ENCODE assay signal across 11 cellular contexts in the genomic region with DNA sequence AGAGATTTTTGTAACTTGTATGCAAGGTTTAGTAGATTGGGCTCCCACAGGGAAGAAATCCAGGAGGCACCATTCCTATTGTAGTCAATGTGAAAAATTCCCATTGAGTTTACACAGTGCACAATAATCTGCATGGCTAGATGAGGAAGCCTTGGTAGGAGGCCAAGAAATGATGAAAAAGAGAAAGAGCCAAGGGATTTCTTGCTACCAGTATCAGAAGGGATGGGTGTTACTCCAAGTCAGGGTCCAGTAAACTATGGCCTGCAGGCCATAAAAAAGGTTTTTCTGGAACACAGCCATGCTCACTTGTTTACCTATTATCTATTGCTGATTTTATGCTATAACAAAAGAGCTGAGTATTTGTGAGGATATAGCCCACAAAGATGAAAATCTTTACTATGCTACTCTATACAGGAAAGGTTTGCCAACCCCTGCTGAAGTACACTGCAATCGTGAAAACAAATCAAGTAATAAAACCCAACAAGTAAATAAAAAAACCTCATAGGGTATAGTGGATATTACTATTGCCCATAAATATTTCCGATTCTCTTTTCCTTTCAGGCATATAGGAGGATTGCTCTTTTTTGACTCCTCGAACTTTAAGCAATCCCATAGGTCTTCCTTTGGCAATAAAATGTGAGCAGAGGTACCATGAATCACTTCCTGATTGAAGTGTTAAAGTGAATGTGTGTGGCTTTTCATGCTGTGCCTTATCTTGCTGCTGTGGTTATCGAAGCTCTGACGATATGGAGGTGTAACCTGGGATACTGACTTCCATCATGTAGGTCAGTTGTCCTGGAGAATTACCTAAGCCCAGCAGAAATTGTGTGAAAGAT.
A peak's percentile ranks its signal among the peaks of the same experiment; 100 is the strongest.
DNase-seq lines count a peak whose midpoint lies in the region; ATAC-seq, FAIRE-seq and TF ChIP-seq lines count a peak whose summit lies in the region.
"Had no signal": no experiment of that assay in that cellular context is flagged by ENCODE, and none has a peak within 500 bp of the region (broad histone marks: within the 10 kb centered on the region; RNA-seq: fewer than 3 reads in every experiment).

No MANE protein-coding gene starts in this region.

- in situ Hi-C loops in brain microvascular endothelial cell (cut with HindIII; ENCODE audit: low pct_ligation_motif_present, low sequenced_read_pairs) = no loop called here

- no peak overlapping the region for H3K27ac ChIP-seq in brain microvascular endothelial cell
- no peak overlapping the region for H3K27ac ChIP-seq in sigmoid colon
- H3K27ac ChIP-seq: BLaER1 treated with 17β-estradiol and CSF1 and Interleukin-3, amounts not matched to agents 10 nM and 100 nM had no signal

- ATAC-seq in GM19397 (IDR thresholded peaks at IDR 0.05; ENCODE audit: unreplicated experiment) = no peak

- no peak for TF ChIP-seq CTCF in brain microvascular endothelial cell (IDR thresholded peaks at IDR 0.05; ENCODE audit: low read depth, low read length, missing control alignments)
- TF ChIP-seq CTCF in nephron (IDR thresholded peaks at IDR 0.05; ENCODE audit: unreplicated experiment in 3 of 3) = no peak
- no peak for TF ChIP-seq CTCF in BE2C (IDR thresholded peaks at IDR 0.05; ENCODE audit: low read depth, low read length)
- TF ChIP-seq CTCF in sigmoid colon (IDR thresholded peaks at IDR 0.05) = no peak

- no peaks in the 10 kb centered on the region for H3K27me3 Mint-ChIP-seq in nephron (ENCODE audit: low read depth)

- intact Hi-C loops in sigmoid colon (cut with DNase I) = no loop called here

- no peak overlapping the region for H3K4me3 Mint-ChIP-seq in nephron

- H3K36me3 ChIP-seq in brain microvascular endothelial cell (replicated peaks) = no peaks in the 10 kb centered on the region
- H3K36me3 ChIP-seq in BE2C = no peaks in the 10 kb centered on the region
- no peaks in the 10 kb centered on the region for H3K36me3 ChIP-seq in sigmoid colon
- H3K36me3 ChIP-seq: BLaER1 treated with 17β-estradiol and CSF1 and Interleukin-3, amounts not matched to agents 10 nM and 100 nM had no signal

- H3K9me3 ChIP-seq in BE2C (no peaks in the 10 kb centered on the region), sigmoid colon (no peaks in the 10 kb centered on the region)
- H3K9me3 ChIP-seq: BLaER1 treated with 17β-estradiol and CSF1 and Interleukin-3, amounts not matched to agents 10 nM and 100 nM had no signal

- peaks cover 9% of the 10 kb centered on the region for H3K4me1 Mint-ChIP-seq in nephron

- H3K27me3 ChIP-seq in brain microvascular endothelial cell (replicated peaks) (no peaks in the 10 kb centered on the region), BE2C (no peaks in the 10 kb centered on the region), sigmoid colon (no peaks in the 10 kb centered on the region)
- H3K27me3 ChIP-seq: BLaER1 treated with 17β-estradiol and CSF1 and Interleukin-3, amounts not matched to agents 10 nM and 100 nM had no signal

- TF ChIP-seq POLR2A in H54 (IDR thresholded peaks at IDR 0.05; ENCODE audit: low read depth, low read length) (no peak), sigmoid colon (IDR thresholded peaks at IDR 0.05) (no peak)

- peak; percentile 97 for FAIRE-seq in H54 (lab: Jason Lieb, UNC)

- TF ChIP-seq EP300 in sigmoid colon (IDR thresholded peaks at IDR 0.05) = no peak

- no peaks in the 10 kb centered on the region; the same call in 1 of the 2 replicates for H3K4me1 ChIP-seq in BE2C
- no peaks in the 10 kb centered on the region for H3K4me1 ChIP-seq in sigmoid colon
- H3K4me1 ChIP-seq: BLaER1 treated with 17β-estradiol and CSF1 and Interleukin-3, amounts not matched to agents 10 nM and 100 nM had no signal

- H3K4me3 ChIP-seq in brain microvascular endothelial cell (ENCODE audit: low read depth, low read length) (no peak overlapping the region), BE2C (ENCODE audit: low read depth, low read length) (no peak overlapping the region), sigmoid colon (no peak overlapping the region)
- H3K4me3 ChIP-seq: BLaER1 treated with 17β-estradiol and CSF1 and Interleukin-3, amounts not matched to agents 10 nM and 100 nM had no signal

- WGBS in sigmoid colon, 2 donors = 14 to 59% methylated on average over 5 of the region's 5 CpGs

- peak overlapping the region in 2 of 3 experiments; percentile 7 to 58 for H3K27ac Mint-ChIP-seq in nephron

- H3K36me3 Mint-ChIP-seq in nephron (ENCODE audit: low read depth) = no peaks in the 10 kb centered on the region

- no peaks in the 10 kb centered on the region for H3K9me3 Mint-ChIP-seq in nephron

- peak; percentile 1 for DNase-seq in H54 (ENCODE audit: insufficient read length, low spot score)
- DNase-seq in NCI-H2029 treated with DMSO at 0.1 percent for 48 hours (lab: John Stamatoyannopoulos, UW) = peak; percentile 13
- DNase-seq in brain microvascular endothelial cell = peak; percentile 74
- no peak for DNase-seq in BE2C
- DNase-seq in COLO829 (ENCODE audit: low spot score) = no peak
- DNase-seq in sigmoid colon = no peak
- DNase-seq: erythroblast, NCI-H82 had no signal

Comparison
In these comparisons a context has a peak if more than half of its experiments do, and no peak if none do; other contexts are left out.
1. DNase-seq: peak in H54 (single experiment), NCI-H2029 treated with DMSO at 0.1 percent for 48 hours (single experiment) and brain microvascular endothelial cell (single experiment); none in BE2C (single experiment), COLO829 (single experiment) and sigmoid colon (single experiment).